Comparison of ENCODE assay signal across 12 cellular contexts in the genomic region with DNA sequence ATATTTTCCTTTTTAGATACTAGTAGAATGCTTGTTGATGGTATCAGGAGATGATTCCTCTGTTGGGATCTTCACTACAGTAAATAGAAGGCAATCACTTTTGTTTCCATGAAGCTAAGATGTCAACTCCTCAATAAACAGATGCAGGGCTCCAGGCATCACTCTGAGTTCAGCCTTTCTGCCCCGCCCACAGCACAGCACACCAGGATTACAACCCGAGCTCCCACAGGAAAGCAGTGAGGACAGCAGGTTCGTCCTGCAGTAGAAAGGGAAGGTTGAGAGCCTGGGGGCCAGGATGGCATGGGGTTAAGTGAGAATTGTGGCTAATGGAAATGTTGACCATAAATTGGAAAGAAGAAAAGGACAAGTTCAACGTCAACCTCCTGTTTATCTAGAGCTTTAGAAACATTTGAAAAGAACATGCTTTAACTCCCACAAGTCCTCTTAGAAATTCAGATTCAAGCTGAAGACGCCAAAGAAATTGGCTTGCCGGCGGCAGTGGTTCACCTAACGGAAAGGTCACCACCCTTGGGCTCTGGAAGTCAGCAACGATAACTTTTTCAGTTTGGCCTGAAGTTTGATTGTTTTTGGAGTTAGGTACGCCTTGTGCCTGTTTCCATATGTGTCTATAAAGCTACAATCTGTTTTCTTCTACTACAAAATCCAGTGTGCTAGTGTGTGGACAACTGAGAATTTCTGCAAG.
DNase-seq lines count a peak whose midpoint lies in the region; ATAC-seq and TF ChIP-seq lines count a peak whose summit lies in the region.
"Had no signal": no experiment of that assay in that cellular context is flagged by ENCODE, and none has a peak within 500 bp of the region (broad histone marks: within the 10 kb centered on the region; RNA-seq: fewer than 3 reads in every experiment).

No MANE protein-coding gene starts in this region.

- TF ChIP-seq CTCF in gastroesophageal sphincter (IDR thresholded peaks at IDR 0.05) (no peak), left ventricle myocardium inferior (IDR thresholded peaks at IDR 0.05; ENCODE audit: borderline replicate concordance) (no peak), uterus (IDR thresholded peaks at IDR 0.05) (no peak)

- H2BK120ac ChIP-seq in trophoblast cell (ENCODE audit: insufficient read depth, low read length, poor library complexity) = no peak overlapping the region

- no peak overlapping the region for H4K91ac ChIP-seq in trophoblast cell (ENCODE audit: low read depth, low read length)

- H2AK5ac ChIP-seq in trophoblast cell (ENCODE audit: low read length) = no peak overlapping the region

- H3K27ac ChIP-seq in gastroesophageal sphincter = no peak overlapping the region
- peak overlapping the region; percentile 71 for H3K27ac ChIP-seq in left ventricle myocardium inferior (replicated peaks)
- no peak overlapping the region for H3K27ac ChIP-seq in trophoblast cell (ENCODE audit: low read depth, low read length)
- H3K27ac ChIP-seq in uterus = peak overlapping the region; percentile 39 to 67
- H3K27ac ChIP-seq: HL-60 had no signal

- WGBS in gastroesophageal sphincter (ENCODE audit: low coverage in 1 of 2), 2 donors = 60 to 68% methylated on average over 9 to 10 of the region's 10 CpGs
- WGBS in trophoblast cell (ENCODE audit: extremely low coverage, insufficient coverage, insufficient read length) = no CpG with 5 or more reads among the region's 10 CpGs

- no peak overlapping the region for H2BK12ac ChIP-seq in trophoblast cell (ENCODE audit: low read length)

- peaks cover 0 to 11% (median 0%) of the 10 kb centered on the region in 3 donors for H3K4me1 ChIP-seq in gastroesophageal sphincter
- H3K4me1 ChIP-seq in left ventricle myocardium inferior = peaks cover 32% of the 10 kb centered on the region
- peaks cover 0 to 8% of the 10 kb centered on the region in 2 experiments for H3K4me1 ChIP-seq in trophoblast cell (ENCODE audit: control insufficient read depth in 1 of 2, insufficient read depth in 2 of 2, low read length in 2 of 2)
- no peaks in the 10 kb centered on the region for H3K4me1 ChIP-seq in uterus

- H3K36me3 ChIP-seq in gastroesophageal sphincter (no peaks in the 10 kb centered on the region), left ventricle myocardium inferior (no peaks in the 10 kb centered on the region), trophoblast cell (ENCODE audit: control insufficient read depth in 1 of 2, insufficient read depth in 2 of 2, low read length in 2 of 2) (no peaks in the 10 kb centered on the region), uterus (no peaks in the 10 kb centered on the region)

- intact Hi-C loops in left ventricle myocardium inferior (cut with micrococcal nuclease) = no loop called here
- intact Hi-C loops in uterus (cut with DNase I; ENCODE audit: low total_unique reads) = no loop called here

- no peak for TF ChIP-seq POLR2A in gastroesophageal sphincter (IDR thresholded peaks at IDR 0.05)
- no peak for TF ChIP-seq POLR2A in uterus (IDR thresholded peaks at IDR 0.05)

- H3K23ac ChIP-seq in trophoblast cell (ENCODE audit: low read length) = no peak overlapping the region

- DNase-seq in left ventricle myocardium inferior = peak; percentile 38
- peak; percentile 78 to 88 for DNase-seq in trophoblast cell
- no peak for DNase-seq in uterus
- no peak for DNase-seq in activated T-cell treated with anti-CD3 and anti-CD28 coated beads, Interleukin-2, amount 50 U/mL, for 1 hour
- DNase-seq in SKM-1 treated with dmso at 0.1 percent for 144 hours (lab: John Stamatoyannopoulos, UW; ENCODE audit: unreplicated experiment) = no peak
- no peak for DNase-seq in inferior parietal cortex (ENCODE audit: extremely low spot score)
- DNase-seq: CD8-positive, alpha-beta T cell; COR-L47; DND-41; GDM1 had no signal

- no peaks in the 10 kb centered on the region for H3K79me1 ChIP-seq in trophoblast cell (ENCODE audit: low read length)

- H3K18ac ChIP-seq in trophoblast cell (ENCODE audit: low read length) = no peak overlapping the region

- ATAC-seq in gastroesophageal sphincter = peak; percentile 8
- ATAC-seq: CD8-positive, alpha-beta T cell had no signal

- TF ChIP-seq EP300 in gastroesophageal sphincter (IDR thresholded peaks at IDR 0.05) = no peak

- no peak overlapping the region for H2BK5ac ChIP-seq in trophoblast cell (ENCODE audit: low read depth, low read length, poor library complexity)

- no peak overlapping the region for H3K9ac ChIP-seq in trophoblast cell (ENCODE audit: low read length)

- H3K14ac ChIP-seq in trophoblast cell (ENCODE audit: low read length) = no peak overlapping the region

- H3K79me2 ChIP-seq in trophoblast cell (ENCODE audit: control insufficient read depth, insufficient read depth, low read length, poor library complexity) = no peaks in the 10 kb centered on the region

- H3K27me3 ChIP-seq in gastroesophageal sphincter (peaks cover 33% of the 10 kb centered on the region), left ventricle myocardium inferior (ENCODE audit: low read depth) (peaks cover 17% of the 10 kb centered on the region), trophoblast cell (ENCODE audit: insufficient read depth, low read length) (peaks cover 15% of the 10 kb centered on the region), uterus (no peaks in the 10 kb centered on the region)

- no peak overlapping the region for H2AFZ ChIP-seq in trophoblast cell (ENCODE audit: insufficient read depth, low read length, poor library complexity)

- no peak overlapping the region for H4K8ac ChIP-seq in trophoblast cell (ENCODE audit: low read depth, low read length)

- no peak overlapping the region for H3K4me3 ChIP-seq in gastroesophageal sphincter
- H3K4me3 ChIP-seq in left ventricle myocardium inferior = peak overlapping the region; percentile 21
- no peak overlapping the region for H3K4me3 ChIP-seq in trophoblast cell (ENCODE audit: low read depth, low read length)
- H3K4me3 ChIP-seq in uterus = no peak overlapping the region

- H3K9me3 ChIP-seq in gastroesophageal sphincter (peaks cover 0 to 23% (median 0%) of the 10 kb centered on the region in 3 donors), left ventricle myocardium inferior (replicated peaks) (peaks cover 20% of the 10 kb centered on the region), trophoblast cell (ENCODE audit: insufficient read depth, low read depth, low read length) (peaks cover 10% of the 10 kb centered on the region), uterus (no peaks in the 10 kb centered on the region)

- no peak overlapping the region for H3K4ac ChIP-seq in trophoblast cell (ENCODE audit: low read depth, low read length)

- H3K4me2 ChIP-seq in trophoblast cell (ENCODE audit: low read length) = no peak overlapping the region

- no peak overlapping the region for H4K12ac ChIP-seq in trophoblast cell (ENCODE audit: low read depth, low read length)

Comparison
In these comparisons a context has a peak if more than half of its experiments do, and no peak if none do; other contexts are left out.
1. H3K27ac ChIP-seq: peak in left ventricle myocardium inferior (single experiment) and uterus (2 of 2); none in gastroesophageal sphincter (0 of 4) and trophoblast cell (single experiment).
2. DNase-seq: peak in left ventricle myocardium inferior (single experiment) and trophoblast cell (2 of 2); none in uterus (0 of 2), activated T-cell treated with anti-CD3 and anti-CD28 coated beads, Interleukin-2, amount 50 U/mL, for 1 hour (single experiment), SKM-1 treated with dmso at 0.1 percent for 144 hours (single experiment) and inferior parietal cortex (single experiment).